ENCODE assay signal across 13 cellular contexts in the genomic region with DNA sequence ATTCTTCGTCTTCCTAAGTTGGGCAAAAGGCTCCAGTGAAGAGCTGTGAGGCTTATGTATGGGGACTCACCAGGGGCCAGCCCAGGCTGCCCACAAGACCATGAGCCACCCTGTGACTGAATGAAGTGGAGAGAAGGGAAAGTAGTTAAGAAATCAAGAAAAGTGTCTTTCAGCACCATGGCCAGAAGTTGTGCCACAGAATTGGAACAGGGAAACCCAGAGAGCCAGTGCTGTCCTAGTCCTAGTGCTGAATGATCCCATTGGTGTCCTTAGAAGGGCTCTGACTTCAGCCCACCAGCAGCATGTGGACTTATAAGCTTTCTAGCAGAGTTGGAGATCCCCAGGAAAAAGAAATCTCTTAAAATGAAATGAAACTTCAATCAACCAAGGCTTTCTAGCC. TPM values are rescaled to one million over a fixed set of nuclear protein-coding genes. Genes with fewer than 3 reads are reported as not detected.
A peak's percentile ranks its signal among the peaks of the same experiment; 100 is the strongest.
DNase-seq lines count a peak whose midpoint lies in the region; ATAC-seq, FAIRE-seq and TF ChIP-seq lines count a peak whose summit lies in the region.
"Had no signal": no experiment of that assay in that cellular context is flagged by ENCODE, and none has a peak within 500 bp of the region (broad histone marks: within the 10 kb centered on the region; RNA-seq: fewer than 3 reads in every experiment).

No MANE protein-coding gene starts in this region.

- TF ChIP-seq CTCF in choroid plexus epithelial cell (conservative IDR thresholded peaks at IDR 0.05; ENCODE audit: low read depth, low read length): no peak
- TF ChIP-seq CTCF in GM10266 (IDR thresholded peaks at IDR 0.05; ENCODE audit: control insufficient read depth, insufficient read depth, low read depth, missing control alignments): no peak

- H4K8ac ChIP-seq in mesendoderm (ENCODE audit: low read depth, low read length): no peak overlapping the region

- no peak for ATAC-seq in HG02981 (IDR thresholded peaks at IDR 0.05; ENCODE audit: unreplicated experiment)

- no peaks in the 10 kb centered on the region for H3K27me3 ChIP-seq in mesendoderm (ENCODE audit: insufficient read depth, low read length, poor library complexity)
- H3K27me3 ChIP-seq: spleen had no signal

- H3K4me1 ChIP-seq in mesendoderm (ENCODE audit: control insufficient read depth, low read depth, low read length): peaks cover 3% of the 10 kb centered on the region
- H3K4me1 ChIP-seq: spleen had no signal

- H4K5ac ChIP-seq in mesendoderm (ENCODE audit: low read length): no peak overlapping the region

- WGBS in mesendoderm (ENCODE audit: extremely low coverage, insufficient coverage, low lambda C conversion rate): no CpG with 5 or more reads among the region's 1 CpG

- no peaks in the 10 kb centered on the region for H3K79me2 ChIP-seq in mesendoderm (ENCODE audit: control insufficient read depth, insufficient read depth, low read length)

- H3K18ac ChIP-seq in mesendoderm (ENCODE audit: low read length): no peak overlapping the region

- no peak overlapping the region for H2BK5ac ChIP-seq in mesendoderm (ENCODE audit: low read length)

- no peak overlapping the region for H3K56ac ChIP-seq in mesendoderm (ENCODE audit: low read length)

- H3K36me3 ChIP-seq in mesendoderm (ENCODE audit: control insufficient read depth, insufficient read depth, low read length): no peaks in the 10 kb centered on the region
- H3K36me3 ChIP-seq: spleen, thoracic aorta had no signal

- no peaks in the 10 kb centered on the region for H3K79me1 ChIP-seq in mesendoderm (ENCODE audit: low read length)

- no peak overlapping the region for H2BK120ac ChIP-seq in mesendoderm (ENCODE audit: low read depth, low read length)

- no peak overlapping the region for H3K4me2 ChIP-seq in mesendoderm (ENCODE audit: low read length)

- H2AK5ac ChIP-seq in mesendoderm (ENCODE audit: low read length): no peak overlapping the region

- TF ChIP-seq POLR2A in GM12892 (IDR thresholded peaks at IDR 0.05; ENCODE audit: low read depth, low read length): no peak

- no peak overlapping the region for H2BK15ac ChIP-seq in mesendoderm (replicated peaks; ENCODE audit: low read depth)

- DNase-seq in GM12892 (ENCODE audit: insufficient read length): no peak
- DNase-seq in MV-4-11 (lab: John Stamatoyannopoulos, UW): peak; percentile 47
- DNase-seq in choroid plexus epithelial cell (ENCODE audit: low read depth): peak; percentile 75
- peak; percentile 89 for DNase-seq in mesendoderm
- no peak for DNase-seq in NCI-H2107 (lab: John Stamatoyannopoulos, UW)
- no peak for DNase-seq in GM10266 (ENCODE audit: extremely low spot score)
- no peak for DNase-seq in GM19240 (ENCODE audit: insufficient read length, low spot score)
- DNase-seq: activated CD4-positive, alpha-beta T cell treated with anti-CD3 and anti-CD28 coated beads, Interleukin-2, amount 50 U/mL, for 1 hour; GDM1; NCI-H82; spleen had no signal

- no peak overlapping the region for H3K23ac ChIP-seq in mesendoderm (ENCODE audit: low read length)

- no peak overlapping the region for H3K27ac ChIP-seq in mesendoderm (ENCODE audit: low read depth, low read length)
- H3K27ac ChIP-seq: spleen, thoracic aorta had no signal

- H3K4me3 ChIP-seq in choroid plexus epithelial cell (ENCODE audit: low read depth, low read length): no peak overlapping the region
- H3K4me3 ChIP-seq in mesendoderm (ENCODE audit: low read length): no peak overlapping the region
- H3K4me3 ChIP-seq: spleen, thoracic aorta had no signal

- FAIRE-seq in GM12892 (lab: Jason Lieb, UNC): peak; percentile 73

- no peak overlapping the region for H3K4ac ChIP-seq in mesendoderm (ENCODE audit: low read depth, low read length)

- no peak overlapping the region for H3K9ac ChIP-seq in mesendoderm (ENCODE audit: low read length)

RNA-seq across cellular contexts. Expression of a gene that starts 37.0 kb away (rescaled TPM):
- 10.1 TPM for polyA plus RNA-seq in GM12892 (2012; ENCODE audit: missing spikeins)
- polyA plus RNA-seq in mesendoderm (2013, experiment 1 of 2): 26.4 TPM
- polyA plus RNA-seq in mesendoderm (2013, experiment 2 of 2): 28.3 TPM

RNA-seq across cellular contexts. Expression of a gene that starts 46.5 kb away (rescaled TPM):
- polyA plus RNA-seq in GM12892 (2012; ENCODE audit: missing spikeins): not detected
- polyA plus RNA-seq in mesendoderm (2013, experiment 1 of 2): not detected
- not detected for polyA plus RNA-seq in mesendoderm (2013, experiment 2 of 2)
- polyA plus RNA-seq: spleen had no signal

RNA-seq across cellular contexts. Expression of a gene that starts 50.0 kb away (rescaled TPM):
- not detected for polyA plus RNA-seq in GM12892 (2012; ENCODE audit: missing spikeins)
- not detected for polyA plus RNA-seq in mesendoderm (2013, experiment 1 of 2)
- not detected for polyA plus RNA-seq in mesendoderm (2013, experiment 2 of 2)
- polyA plus RNA-seq: spleen had no signal

Comparison
In these comparisons a context has a peak if more than half of its experiments do, and no peak if none do; other contexts are left out.
1. DNase-seq: peak in MV-4-11 (single experiment), choroid plexus epithelial cell (single experiment) and mesendoderm (single experiment); none in GM12892 (single experiment), NCI-H2107 (single experiment), GM10266 (single experiment) and GM19240 (single experiment).